In the genomic region with DNA sequence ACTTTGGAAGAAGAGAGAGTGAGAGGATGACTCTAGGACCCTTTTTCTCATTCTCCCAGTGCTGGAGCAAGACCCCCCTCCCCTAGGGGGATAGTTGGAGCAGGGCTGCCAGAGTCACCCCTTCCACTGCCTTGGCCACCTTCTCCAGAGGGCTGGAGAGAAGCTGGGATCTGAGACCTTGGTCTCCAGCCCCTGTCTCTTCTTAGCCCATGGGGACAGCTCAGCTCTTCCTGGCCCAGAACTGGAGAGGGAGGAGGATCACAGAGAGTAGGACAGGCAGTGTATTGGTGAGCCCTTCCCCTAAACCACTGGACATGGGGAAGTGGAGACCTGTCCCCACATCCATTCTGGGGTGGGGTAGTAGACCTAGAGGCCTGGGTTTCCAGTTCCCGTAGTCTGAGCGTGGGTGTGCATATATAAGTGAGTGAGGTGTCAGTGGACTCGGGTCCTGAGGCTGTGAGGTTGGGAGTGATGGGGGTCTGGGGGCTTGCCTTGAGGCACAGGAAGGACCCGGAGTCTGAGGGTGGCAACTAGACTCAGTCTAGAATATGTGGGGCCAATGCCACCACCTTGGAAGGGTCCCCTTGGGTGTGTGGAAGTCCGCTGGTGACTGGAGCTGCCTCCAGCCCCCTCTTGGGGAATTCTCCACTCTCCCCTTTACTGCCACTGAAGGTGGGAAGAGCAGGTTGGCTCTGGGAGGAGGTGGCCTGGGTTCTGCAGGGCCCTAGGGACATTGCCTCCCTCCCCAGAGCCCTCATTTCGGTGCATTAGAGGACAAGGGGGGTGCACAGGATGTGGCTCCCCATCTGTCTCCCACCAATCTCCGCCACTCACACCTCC, we compare ENCODE assay signal across 10 cellular contexts. TPM values are rescaled to one million over a fixed set of nuclear protein-coding genes. Genes with fewer than 3 reads are reported as not detected.
DNase-seq lines count a peak whose midpoint lies in the region; ATAC-seq and TF ChIP-seq lines count a peak whose summit lies in the region.
"Had no signal": no experiment of that assay in that cellular context is flagged by ENCODE, and none has a peak within 500 bp of the region (broad histone marks: within the 10 kb centered on the region; RNA-seq: fewer than 3 reads in every experiment).

No MANE protein-coding gene starts in this region.

- BruUV-seq in PC-3 (replicated peaks; lab: Mats Ljungman, UMichigan), result no TSS peak

- no peaks in the 10 kb centered on the region for H3K9me3 ChIP-seq in PC-3 (ENCODE audit: low read length)
- no peaks in the 10 kb centered on the region for H3K9me3 ChIP-seq in effector memory CD4-positive, alpha-beta T cell (ENCODE audit: control insufficient read depth, low read length)

- H3K4me3 Mint-ChIP-seq in naive thymus-derived CD8-positive, alpha-beta T cell, result peak overlapping the region; percentile 59 to 88 (median 83)

- H3K27ac ChIP-seq in PC-3 (ENCODE audit: low read length), result 0 out of 2 replicates have a peak overlapping the region, but pooled peaks have one; percentile 14
- H3K27ac ChIP-seq in effector memory CD4-positive, alpha-beta T cell (ENCODE audit: insufficient read depth, low read length, poor library complexity, severe bottlenecking), result peak overlapping the region; percentile 71

- H3K9ac ChIP-seq in PC-3 (ENCODE audit: low read length), result peak overlapping the region; percentile 44

- H3K36me3 Mint-ChIP-seq in naive thymus-derived CD8-positive, alpha-beta T cell, result peaks cover 0 to 14% (median 4%) of the 10 kb centered on the region in 3 donors

- no peaks in the 10 kb centered on the region for H3K9me2 ChIP-seq in PC-3 (replicated peaks; ENCODE audit: low read length)

- H3K4me3 ChIP-seq in AG04449 (ENCODE audit: low read depth, low read length), result peak overlapping the region; percentile 47
- peak overlapping the region; percentile 57; the same call in 1 of the 2 replicates for H3K4me3 ChIP-seq in PC-3 (ENCODE audit: low read length)
- H3K4me3 ChIP-seq in effector memory CD4-positive, alpha-beta T cell (ENCODE audit: insufficient read depth, low read depth, low read length, poor library complexity, severe bottlenecking), result peak overlapping the region; percentile 47

- H3K4me1 Mint-ChIP-seq in naive thymus-derived CD8-positive, alpha-beta T cell, result peaks cover 50 to 93% (median 85%) of the 10 kb centered on the region in 4 donors

- POLR2A ChIA-PET in AG04449 (lab: Yijun Ruan, JAX), result interaction anchor here (0.6 to 1.3 kb wide), 3 partner anchors 11 to 60 kb away, joined by 3 read pairs; no protein-coding TSS in a partner anchor
- POLR2A ChIA-PET in PC-3 (lab: Charles Lee; ENCODE audit: unreplicated experiment), result no interaction called here
- POLR2A ChIA-PET in naive thymus-derived CD8-positive, alpha-beta T cell (lab: Charles Lee), result interaction anchor here (0.5 to 12.6 kb wide), 11 partner anchors 10 to 149 kb away, joined by 3 to 283 read pairs (median 6); partner anchors contain the start of gene RARA
- POLR2A ChIA-PET in HEK293T (lab: Yijun Ruan, JAX), result interaction anchor here (0.5 to 1.8 kb wide), 8 partner anchors 7 to 204 kb away, joined by 3 to 10 read pairs (median 4); partner anchors contain the start of gene CASC3

- ATAC-seq in PC-3 (no peak), GM18520 (IDR thresholded peaks at IDR 0.05; ENCODE audit: unreplicated experiment) (no peak)
- peak; percentile 4 to 7 for ATAC-seq in naive thymus-derived CD8-positive, alpha-beta T cell

- no peaks in the 10 kb centered on the region for H3F3A ChIP-seq in PC-3 (ENCODE audit: low read length, unreplicated experiment)

- DNase-seq in AG04449 (ENCODE audit: low read depth, low spot score) (no peak), PC-3 (no peak), HEK293T (ENCODE audit: extremely low spot score) (no peak), foreskin melanocyte (no peak)
- DNase-seq in effector memory CD4-positive, alpha-beta T cell, result no peak
- peak in 1 of 10 donors; percentile 36 for DNase-seq in naive thymus-derived CD8-positive, alpha-beta T cell
- DNase-seq in activated CD4-positive, CD25-positive, alpha-beta regulatory T cell treated with anti-CD3 and anti-CD28 coated beads, Interleukin-2, amount 50 U/mL, for 72 hours, result no peak

- H3K27me3 ChIP-seq in PC-3 (ENCODE audit: low read length), result no peaks in the 10 kb centered on the region
- H3K27me3 ChIP-seq in effector memory CD4-positive, alpha-beta T cell (replicated peaks; ENCODE audit: control insufficient read depth, insufficient read depth, low read length, poor library complexity, severe bottlenecking), result no peaks in the 10 kb centered on the region

- CTCF ChIA-PET in AG04449 (lab: Yijun Ruan, JAX), result interaction anchor here (0.6 to 23.6 kb wide), 7 partner anchors 10 to 126 kb away, joined by 3 to 649 read pairs (median 9); partner anchors contain the start of genes RARA and WIPF2
- CTCF ChIA-PET in PC-3 (lab: Charles Lee), result no interaction called here
- CTCF ChIA-PET in HEK293T (lab: Yijun Ruan, JAX), result interaction anchor here (0.6 to 3.0 kb wide), 4 partner anchors 10 to 132 kb away, joined by 3 to 17 read pairs (median 4); no protein-coding TSS in a partner anchor

- no peaks in the 10 kb centered on the region for H4K20me1 ChIP-seq in PC-3 (ENCODE audit: low read length)

- TF ChIP-seq CTCF in AG04449 (IDR thresholded peaks at IDR 0.05; ENCODE audit: insufficient read depth, low read length, missing control alignments), result no peak
- no peak for TF ChIP-seq CTCF in PC-3 (conservative IDR thresholded peaks at IDR 0.05; ENCODE audit: low read depth, low read length)

- H3K4me2 ChIP-seq in PC-3 (ENCODE audit: low read length), result peak overlapping the region; percentile 70

- intact Hi-C loops in PC-3 (cut with micrococcal nuclease), result loop anchor here (5.0 kb wide), 1 partner anchor 42 kb away; no protein-coding TSS in a partner anchor

- H3K9me3 Mint-ChIP-seq in naive thymus-derived CD8-positive, alpha-beta T cell, result no peaks in the 10 kb centered on the region

- H3K36me3 ChIP-seq in PC-3 (ENCODE audit: low read depth, low read length), result no peaks in the 10 kb centered on the region
- peaks cover 24% of the 10 kb centered on the region for H3K36me3 ChIP-seq in effector memory CD4-positive, alpha-beta T cell (ENCODE audit: control insufficient read depth, insufficient read depth, low read length)

- H3K79me2 ChIP-seq in PC-3 (ENCODE audit: low read length), result peaks cover 8% of the 10 kb centered on the region; the same call in 1 of the 2 replicates

- H3K27ac Mint-ChIP-seq in naive thymus-derived CD8-positive, alpha-beta T cell, result peak overlapping the region; percentile 82 to 96 (median 90)

- H2AFZ ChIP-seq in PC-3 (ENCODE audit: low read length), result 0 out of 2 replicates have a peak overlapping the region, but pooled peaks have one; percentile 43

- no peaks in the 10 kb centered on the region for H3K27me3 Mint-ChIP-seq in naive thymus-derived CD8-positive, alpha-beta T cell

- peaks cover 7% of the 10 kb centered on the region for H3K4me1 ChIP-seq in PC-3 (ENCODE audit: insufficient read depth, low read length)
- peaks cover 79% of the 10 kb centered on the region for H3K4me1 ChIP-seq in effector memory CD4-positive, alpha-beta T cell (ENCODE audit: control insufficient read depth, insufficient read depth, low read length, poor library complexity, severe bottlenecking)

TF ChIP-seq in HEK293T, 16 proteins besides CTCF, POLR2A, EP300 and RAD21:
- TF ChIP-seq FOXK2 (IDR thresholded peaks at IDR 0.05) (no peak), SUZ12 (IDR thresholded peaks at IDR 0.05) (no peak), TARDBP (IDR thresholded peaks at IDR 0.05) (no peak), FOXM1 (IDR thresholded peaks at IDR 0.05; ENCODE audit: borderline replicate concordance) (no peak), BHLHE40 (IDR thresholded peaks at IDR 0.05; ENCODE audit: borderline replicate concordance) (no peak), ARNT (IDR thresholded peaks at IDR 0.05) (no peak), ELF4 (IDR thresholded peaks at IDR 0.05) (no peak), L3MBTL2 (conservative IDR thresholded peaks at IDR 0.05) (no peak), CTBP1 (IDR thresholded peaks at IDR 0.05; ENCODE audit: borderline replicate concordance) (no peak), FOXA1 (IDR thresholded peaks at IDR 0.05) (no peak)
- TF ChIP-seq, protein P1, sequence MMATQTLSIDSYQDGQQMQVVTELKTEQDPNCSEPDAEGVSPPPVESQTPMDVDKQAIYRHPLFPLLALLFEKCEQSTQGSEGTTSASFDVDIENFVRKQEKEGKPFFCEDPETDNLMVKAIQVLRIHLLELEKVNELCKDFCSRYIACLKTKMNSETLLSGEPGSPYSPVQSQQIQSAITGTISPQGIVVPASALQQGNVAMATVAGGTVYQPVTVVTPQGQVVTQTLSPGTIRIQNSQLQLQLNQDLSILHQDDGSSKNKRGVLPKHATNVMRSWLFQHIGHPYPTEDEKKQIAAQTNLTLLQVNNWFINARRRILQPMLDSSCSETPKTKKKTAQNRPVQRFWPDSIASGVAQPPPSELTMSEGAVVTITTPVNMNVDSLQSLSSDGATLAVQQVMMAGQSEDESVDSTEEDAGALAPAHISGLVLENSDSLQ (IDR thresholded peaks at IDR 0.05), result no peak

RNA-seq across cellular contexts. Expression of gene GJD3, which starts 20.0 kb away (rescaled TPM):
- not detected in 2 replicates for total RNA-seq in PC-3 (2014; rRNA removed)
- total RNA-seq in naive thymus-derived CD8-positive, alpha-beta T cell, result not detected
- not detected for polyA plus RNA-seq in naive thymus-derived CD8-positive, alpha-beta T cell
- total RNA-seq: LHCN-M2 had no signal
- polyA plus RNA-seq: aorta had no signal

RNA-seq across cellular contexts. Expression of gene RARA, which starts 35.6 kb away (rescaled TPM):
- 19.6 and 23.8 TPM in 2 replicates for total RNA-seq in PC-3 (2014; rRNA removed)
- total RNA-seq in naive thymus-derived CD8-positive, alpha-beta T cell, result 10 to 100 TPM; 39.2 to 39.9 TPM
- polyA plus RNA-seq in naive thymus-derived CD8-positive, alpha-beta T cell, result 10 to 100 TPM in 1 of 3 donors, 1 to 10 TPM in 2; 7.2 to 12.4 (median 9.0) TPM

RNA-seq across cellular contexts. Expression of gene CDC6, which starts 56.9 kb away (rescaled TPM):
- total RNA-seq in PC-3 (2014; rRNA removed), result 48.9 and 58.3 TPM in 2 replicates
- total RNA-seq in naive thymus-derived CD8-positive, alpha-beta T cell, result 1 to 10 TPM; 1.5 to 1.6 TPM
- under 1 TPM in 1 of 3 donors, not detected in 2; 0.08 TPM for polyA plus RNA-seq in naive thymus-derived CD8-positive, alpha-beta T cell

Comparison
In these comparisons a context has a peak if more than half of its experiments do, and no peak if none do; other contexts are left out.
1. ATAC-seq: peak in naive thymus-derived CD8-positive, alpha-beta T cell (2 of 2); none in PC-3 (single experiment) and GM18520 (single experiment).
2. RNA of gene CDC6, which starts 56.9 kb away (total RNA-seq): 48.9 to 58.3 TPM in PC-3; 1.5 to 1.6 TPM in naive thymus-derived CD8-positive, alpha-beta T cell; every median in the first group is over 10 times any median in the second.
3. Peak in every context shown above with its lines, with median percentiles within 50 percentile points of each other: H3K4me3 ChIP-seq.